In genomic region chr11:119856681-119857485, GRCh38 we compare ENCODE assay signal across 17 cellular contexts.
A peak's percentile ranks its signal among the peaks of the same experiment; 100 is the strongest.
DNase-seq lines count a peak whose midpoint lies in the region; ATAC-seq and TF ChIP-seq lines count a peak whose summit lies in the region.
"Had no signal": no experiment of that assay in that cellular context is flagged by ENCODE, and none has a peak within 500 bp of the region (broad histone marks: within the 10 kb centered on the region; RNA-seq: fewer than 3 reads in every experiment).

No MANE protein-coding gene starts in this region.

- no peak overlapping the region for H3K27ac ChIP-seq in foreskin keratinocyte
- H3K27ac ChIP-seq: BLaER1 treated with 17β-estradiol and CSF1 and Interleukin-3, amounts not matched to agents 10 nM and 100 nM had no signal

- H3K27me3 Mint-ChIP-seq in endothelial cell (ENCODE audit: unreplicated experiment), result peaks cover 17% of the 10 kb centered on the region

- H3K4me1 Mint-ChIP-seq in endothelial cell (ENCODE audit: unreplicated experiment), result no peaks in the 10 kb centered on the region

- peaks cover 27% of the 10 kb centered on the region for H3K27me3 ChIP-seq in foreskin keratinocyte
- H3K27me3 ChIP-seq: BLaER1 treated with 17β-estradiol and CSF1 and Interleukin-3, amounts not matched to agents 10 nM and 100 nM had no signal

- H3K9me3 Mint-ChIP-seq in endothelial cell (ENCODE audit: unreplicated experiment), result no peaks in the 10 kb centered on the region
- H3K9me3 Mint-ChIP-seq: CD4-positive, alpha-beta T cell had no signal

- H3K4me3 Mint-ChIP-seq in endothelial cell (ENCODE audit: unreplicated experiment), result no peak overlapping the region
- H3K4me3 Mint-ChIP-seq: CD4-positive, alpha-beta T cell had no signal

- TF ChIP-seq CTCF in foreskin keratinocyte (conservative IDR thresholded peaks at IDR 0.05) (no peak), endothelial cell (IDR thresholded peaks at IDR 0.05; ENCODE audit: unreplicated experiment) (no peak)

- H3K27ac Mint-ChIP-seq in endothelial cell (ENCODE audit: unreplicated experiment), result no peak overlapping the region
- H3K27ac Mint-ChIP-seq: CD4-positive, alpha-beta T cell had no signal

- ATAC-seq in foreskin keratinocyte, result peak; percentile 25

- DNase-seq in ELF-1 (ENCODE audit: low read depth, low spot score), result peak; percentile 53
- peak; percentile 26 for DNase-seq in NCI-H146 (lab: John Stamatoyannopoulos, UW)
- peak in 1 of 2 donors; percentile 25 for DNase-seq in foreskin keratinocyte
- peak; percentile 7 for DNase-seq in pons (ENCODE audit: low spot score)
- no peak for DNase-seq in stimulated activated CD4-positive, alpha-beta T cell treated with anti-CD3 and anti-CD28 coated beads, Interleukin-2, amount 100 ng/mL, for 24 hours
- no peak for DNase-seq in SW 1271 (lab: John Stamatoyannopoulos, UW)
- no peak for DNase-seq in endothelial cell (ENCODE audit: low spot score)
- DNase-seq: CD4-positive, alpha-beta T cell; GF-D8; Kasumi-1; NCI-H1092 treated with DMSO at 0.1 percent for 48 hours; NCI-H1436; NCI-H2029; NCI-H526 treated with DMSO at 0.1 percent for 48 hours; SIG-M5; SK-N-SH had no signal

- H3K4me1 ChIP-seq in foreskin keratinocyte, result peaks cover 18% of the 10 kb centered on the region

- no peaks in the 10 kb centered on the region for H3K36me3 Mint-ChIP-seq in endothelial cell (ENCODE audit: low read depth, unreplicated experiment)

Comparison
In these comparisons a context has a peak if more than half of its experiments do, and no peak if none do; other contexts are left out.
1. DNase-seq: peak in ELF-1 (single experiment), NCI-H146 (single experiment) and pons (single experiment); none in stimulated activated CD4-positive, alpha-beta T cell treated with anti-CD3 and anti-CD28 coated beads, Interleukin-2, amount 100 ng/mL, for 24 hours (0 of 2), SW 1271 (0 of 2) and endothelial cell (single experiment).